In genomic region chr16:81520151-81520470, GRCh38 we compare ENCODE assay signal across 13 cellular contexts.
A peak's percentile ranks its signal among the peaks of the same experiment; 100 is the strongest.
DNase-seq lines count a peak whose midpoint lies in the region; ATAC-seq and TF ChIP-seq lines count a peak whose summit lies in the region.
"Had no signal": no experiment of that assay in that cellular context is flagged by ENCODE, and none has a peak within 500 bp of the region (broad histone marks: within the 10 kb centered on the region; RNA-seq: fewer than 3 reads in every experiment).

No MANE protein-coding gene starts in this region.

- no peaks in the 10 kb centered on the region for H3K9me3 ChIP-seq in left ventricle myocardium inferior (replicated peaks)
- no peaks in the 10 kb centered on the region for H3K9me3 ChIP-seq in RWPE2 (ENCODE audit: severe bottlenecking)
- H3K9me3 ChIP-seq in esophagus squamous epithelium: no peaks in the 10 kb centered on the region
- no peaks in the 10 kb centered on the region for H3K9me3 ChIP-seq in Peyer's patch

- H3K36me3 Mint-ChIP-seq in type B pancreatic cell: peaks cover 7% of the 10 kb centered on the region

- 56 to 77% methylated on average over 2 to 3 of the region's 4 CpGs for WGBS in esophagus squamous epithelium, 2 donors

- no peak overlapping the region for H3K4me3 Mint-ChIP-seq in type B pancreatic cell

- H3K27me3 Mint-ChIP-seq in type B pancreatic cell: no peaks in the 10 kb centered on the region

- H3K9me3 Mint-ChIP-seq in type B pancreatic cell: no peaks in the 10 kb centered on the region

- intact Hi-C loops in left ventricle myocardium inferior (cut with micrococcal nuclease) (no loop called here), Right ventricle myocardium inferior (cut with DNase I) (no loop called here), esophagus squamous epithelium (cut with DNase I) (no loop called here)

- DNase-seq in left ventricle myocardium inferior: no peak
- no peak for DNase-seq in Right ventricle myocardium inferior (ENCODE audit: missing footprints)
- DNase-seq in RWPE2 (ENCODE audit: low spot score): no peak
- DNase-seq in esophagus squamous epithelium (lab: John Stamatoyannopoulos, UW): no peak
- no peak for DNase-seq in type B pancreatic cell (ENCODE audit: extremely low spot score, unreplicated experiment)
- no peak for DNase-seq in GM03348 (ENCODE audit: low spot score)
- no peak for DNase-seq in Peyer's patch
- DNase-seq: DMS153, GOT3, NCI-H1417 treated with DMSO at 0.1 percent for 48 hours, NCI-H446, T-helper 9 cell had no signal

- H3K4me1 Mint-ChIP-seq in type B pancreatic cell (ENCODE audit: unreplicated experiment): peaks cover 15% of the 10 kb centered on the region

- H3K27me3 ChIP-seq in left ventricle myocardium inferior (ENCODE audit: low read depth): no peaks in the 10 kb centered on the region
- H3K27me3 ChIP-seq in RWPE2 (ENCODE audit: insufficient read depth, poor library complexity, severe bottlenecking): no peaks in the 10 kb centered on the region
- H3K27me3 ChIP-seq in esophagus squamous epithelium: no peaks in the 10 kb centered on the region
- H3K27me3 ChIP-seq in Peyer's patch: no peaks in the 10 kb centered on the region

- ATAC-seq in Right ventricle myocardium inferior: no peak
- no peak for ATAC-seq in RWPE2 (ENCODE audit: low read depth)
- no peak for ATAC-seq in GM18868 (IDR thresholded peaks at IDR 0.05; ENCODE audit: unreplicated experiment)

- H3K4me3 ChIP-seq in left ventricle myocardium inferior: no peak overlapping the region
- H3K4me3 ChIP-seq in RWPE2 (ENCODE audit: severe bottlenecking): no peak overlapping the region
- H3K4me3 ChIP-seq in esophagus squamous epithelium: no peak overlapping the region
- H3K4me3 ChIP-seq in Peyer's patch: no peak overlapping the region

- peak overlapping the region; percentile 38 for H3K27ac Mint-ChIP-seq in type B pancreatic cell

- TF ChIP-seq CTCF in left ventricle myocardium inferior (IDR thresholded peaks at IDR 0.05; ENCODE audit: borderline replicate concordance) (no peak), RWPE2 (IDR thresholded peaks at IDR 0.05; ENCODE audit: poor library complexity, severe bottlenecking) (no peak), esophagus squamous epithelium (IDR thresholded peaks at IDR 0.05) (no peak), type B pancreatic cell (conservative IDR thresholded peaks at IDR 0.05) (no peak), Peyer's patch (IDR thresholded peaks at IDR 0.05) (no peak)

- peaks cover 41% of the 10 kb centered on the region for H3K4me1 ChIP-seq in left ventricle myocardium inferior
- peaks cover 57% of the 10 kb centered on the region for H3K4me1 ChIP-seq in RWPE2 (ENCODE audit: insufficient read depth, poor library complexity, severe bottlenecking)
- peaks cover 17 to 91% (median 42%) of the 10 kb centered on the region in 3 donors for H3K4me1 ChIP-seq in esophagus squamous epithelium
- peaks cover 0 to 22% (median 0%) of the 10 kb centered on the region in 4 donors for H3K4me1 ChIP-seq in Peyer's patch

- TF ChIP-seq POLR2A in esophagus squamous epithelium (IDR thresholded peaks at IDR 0.05) (no peak), Peyer's patch (IDR thresholded peaks at IDR 0.05) (no peak)

- no peaks in the 10 kb centered on the region for H3K36me3 ChIP-seq in left ventricle myocardium inferior
- peaks cover 26% of the 10 kb centered on the region for H3K36me3 ChIP-seq in RWPE2 (ENCODE audit: low read depth)
- peaks cover 0 to 22% (median 0%) of the 10 kb centered on the region in 3 donors for H3K36me3 ChIP-seq in esophagus squamous epithelium
- H3K36me3 ChIP-seq in Peyer's patch: no peaks in the 10 kb centered on the region

- peak overlapping the region; percentile 66 for H3K27ac ChIP-seq in left ventricle myocardium inferior (replicated peaks)
- peak overlapping the region; percentile 98 for H3K27ac ChIP-seq in RWPE2 (ENCODE audit: poor library complexity, severe bottlenecking)
- H3K27ac ChIP-seq in esophagus squamous epithelium: peak overlapping the region; percentile 9 to 77 (median 50)
- H3K27ac ChIP-seq in Peyer's patch: peak overlapping the region in 2 of 4 donors; percentile 20 to 36
